In genomic region chr13:34941436-34941834, GRCh38 we compare ENCODE assay signal across 8 cellular contexts.
DNase-seq lines count a peak whose midpoint lies in the region; ATAC-seq lines count a peak whose summit lies in the region.

No MANE protein-coding gene starts in this region.

- H3K27ac ChIP-seq in iPS-20b (ENCODE audit: low read length), result no peak overlapping the region
- H3K27ac ChIP-seq in subcutaneous abdominal adipose tissue (ENCODE audit: low read depth, low read length), result no peak overlapping the region

- H3K9ac ChIP-seq in adipocyte (ENCODE audit: low read length) (no peak overlapping the region), iPS-20b (ENCODE audit: low read depth, low read length) (no peak overlapping the region), subcutaneous abdominal adipose tissue (ENCODE audit: low read length in 5 of 5) (no peak overlapping the region)

- H3K9me3 ChIP-seq in adipocyte (ENCODE audit: control insufficient read depth, low read length), result no peaks in the 10 kb centered on the region
- no peaks in the 10 kb centered on the region for H3K9me3 ChIP-seq in iPS-20b (ENCODE audit: insufficient read depth, low read depth, low read length)
- H3K9me3 ChIP-seq in subcutaneous abdominal adipose tissue (ENCODE audit: control insufficient read depth in 5 of 5, low read length in 5 of 5), result no peaks in the 10 kb centered on the region

- DNase-seq in NCI-H526 treated with DMSO at 0.1 percent for 48 hours (lab: John Stamatoyannopoulos, UW) (peak; percentile 72), NCI-H526 (lab: John Stamatoyannopoulos, UW) (no peak), adipocyte (ENCODE audit: low read depth) (no peak), COLO668 (lab: John Stamatoyannopoulos, UW; ENCODE audit: unreplicated experiment) (no peak), SKM-1 (lab: John Stamatoyannopoulos, UW; ENCODE audit: unreplicated experiment) (no peak)

- peak overlapping the region; percentile 90 for H3K4me3 ChIP-seq in adipocyte (ENCODE audit: low read length)
- peak overlapping the region; percentile 79 for H3K4me3 ChIP-seq in iPS-20b (ENCODE audit: low read length)
- H3K4me3 ChIP-seq in subcutaneous abdominal adipose tissue (ENCODE audit: low read depth in 1 of 5, low read length in 5 of 5), result peak overlapping the region; percentile 62 to 89 (median 81)

- H3K4me1 ChIP-seq in adipocyte (ENCODE audit: control insufficient read depth, insufficient read depth, low read length) (peaks cover 7% of the 10 kb centered on the region), iPS-20b (ENCODE audit: insufficient read depth, low read length) (peaks cover 31% of the 10 kb centered on the region), subcutaneous abdominal adipose tissue (ENCODE audit: control insufficient read depth in 5 of 5, insufficient read depth in 5 of 5, low read length in 5 of 5) (peaks cover 3 to 23% (median 15%) of the 10 kb centered on the region in 5 donors)

- ATAC-seq in HG03442 (IDR thresholded peaks at IDR 0.05; ENCODE audit: unreplicated experiment), result no peak

- H3K27me3 ChIP-seq in adipocyte (replicated peaks; ENCODE audit: control insufficient read depth, insufficient read depth, low read length) (peaks cover 6% of the 10 kb centered on the region), iPS-20b (ENCODE audit: insufficient read depth, low read length) (peaks cover 15% of the 10 kb centered on the region), subcutaneous abdominal adipose tissue (ENCODE audit: control insufficient read depth in 5 of 5, insufficient read depth in 4 of 5, low read length in 5 of 5) (peaks cover 0 to 13% (median 5%) of the 10 kb centered on the region in 5 donors)

- H3K36me3 ChIP-seq in adipocyte (ENCODE audit: control insufficient read depth, insufficient read depth, low read length, severe bottlenecking), result no peaks in the 10 kb centered on the region
- H3K36me3 ChIP-seq in iPS-20b (ENCODE audit: insufficient read depth, low read depth, low read length), result no peaks in the 10 kb centered on the region
- no peaks in the 10 kb centered on the region for H3K36me3 ChIP-seq in subcutaneous abdominal adipose tissue (ENCODE audit: control insufficient read depth in 5 of 5, insufficient read depth in 5 of 5, low read length in 5 of 5)
